In the genomic region with DNA sequence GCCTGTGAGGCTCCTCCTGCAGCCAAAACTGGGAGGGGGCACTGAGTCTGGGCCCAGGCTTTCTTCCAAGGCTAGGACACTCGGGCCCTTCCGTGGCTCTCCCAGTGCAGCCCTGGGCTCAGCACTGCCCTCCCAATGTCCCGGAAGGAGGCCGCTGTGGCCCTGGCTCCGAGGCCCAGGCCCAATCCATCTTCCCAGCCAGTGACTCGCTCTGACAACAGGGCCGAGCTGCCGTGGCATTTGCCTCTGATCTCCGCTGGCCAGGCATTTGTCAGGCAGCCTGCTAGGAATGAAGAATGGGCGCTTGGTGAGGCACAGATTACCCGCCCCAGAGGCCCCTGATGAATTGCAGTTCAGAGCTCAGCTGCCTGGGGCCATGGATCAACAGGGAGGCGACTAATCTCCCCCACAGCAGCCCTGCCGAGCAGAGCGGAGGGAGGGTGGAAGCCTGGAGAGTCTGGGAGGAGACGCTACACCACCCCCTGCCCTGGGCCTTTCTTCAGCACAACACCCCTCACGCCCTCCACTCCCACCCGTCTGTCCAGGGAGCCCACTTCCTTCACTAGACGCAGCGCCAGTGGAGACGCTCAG, we compare ENCODE assay signal across 8 cellular contexts. TPM values are rescaled to one million over a fixed set of nuclear protein-coding genes. Genes with fewer than 3 reads are reported as not detected.
A peak's percentile ranks its signal among the peaks of the same experiment; 100 is the strongest.
DNase-seq lines count a peak whose midpoint lies in the region; ATAC-seq and TF ChIP-seq lines count a peak whose summit lies in the region.

No MANE protein-coding gene starts in this region.

- no peaks in the 10 kb centered on the region for H3K27me3 ChIP-seq in upper lobe of left lung

- peaks cover 32 to 48% (median 44%) of the 10 kb centered on the region in 4 donors for H3K4me1 ChIP-seq in upper lobe of left lung

- H3K36me3 ChIP-seq in upper lobe of left lung, result no peaks in the 10 kb centered on the region

- TF ChIP-seq EP300 in upper lobe of left lung (IDR thresholded peaks at IDR 0.05), result no peak

- POLR2A ChIA-PET in WTC11 (lab: Charles Lee), result no interaction called here

- CTCF ChIA-PET in WTC11 (lab: Charles Lee), result interaction anchor here (0.6 to 13.0 kb wide), 15 partner anchors 8 to 678 kb away, joined by 3 to 336 read pairs (median 5); a partner anchor contains a TSS

- DNase-seq in activated T-cell treated with anti-CD3 and anti-CD28 coated beads, Interleukin-2, amount 50 U/mL, for 24 hours, result no peak
- no peak for DNase-seq in activated T-cell treated with anti-CD3 and anti-CD28 coated beads for 4 hours
- no peak for DNase-seq in WTC11 (ENCODE audit: low spot score)
- DNase-seq in iPS-NIHi11 (ENCODE audit: low spot score), result peak; percentile 42
- peak in 1 of 2 donors; percentile 79 for DNase-seq in upper lobe of left lung
- no peak for DNase-seq in pons (ENCODE audit: low spot score)
- no peak for DNase-seq in hippocampal formation (lab: John Stamatoyannopoulos, UW)

- H3K4me3 Mint-ChIP-seq in activated T-cell treated with anti-CD3 and anti-CD28 coated beads, Interleukin-2, amount 50 U/mL, for 24 hours, result no peak overlapping the region
- H3K4me3 Mint-ChIP-seq in WTC11, result no peak overlapping the region

- H3K4me1 Mint-ChIP-seq in activated T-cell treated with anti-CD3 and anti-CD28 coated beads, Interleukin-2, amount 50 U/mL, for 24 hours (ENCODE audit: low read depth), result peaks cover 48% of the 10 kb centered on the region
- peaks cover 50% of the 10 kb centered on the region for H3K4me1 Mint-ChIP-seq in WTC11

- ATAC-seq in WTC11 (peak; percentile 13), upper lobe of left lung (ENCODE audit: low FRiP score in 2 of 2) (peak in 1 of 2 donors; percentile 29), GM21528 (IDR thresholded peaks at IDR 0.05; ENCODE audit: low FRiP score, unreplicated experiment) (no peak)

- no peaks in the 10 kb centered on the region for H3K27me3 Mint-ChIP-seq in activated T-cell treated with anti-CD3 and anti-CD28 coated beads, Interleukin-2, amount 50 U/mL, for 24 hours
- peaks cover 5% of the 10 kb centered on the region; the same call in 1 of the 2 replicates for H3K27me3 Mint-ChIP-seq in WTC11 (ENCODE audit: low read depth)

- WGBS in upper lobe of left lung, 2 donors, result 82 to 91% methylated on average over 11 to 19 of the region's 20 CpGs

- TF ChIP-seq POLR2A in upper lobe of left lung (IDR thresholded peaks at IDR 0.05), result no peak

- H3K9me3 Mint-ChIP-seq in activated T-cell treated with anti-CD3 and anti-CD28 coated beads, Interleukin-2, amount 50 U/mL, for 24 hours, result no peaks in the 10 kb centered on the region
- no peaks in the 10 kb centered on the region for H3K9me3 Mint-ChIP-seq in WTC11

- TF ChIP-seq CTCF in WTC11 (IDR thresholded peaks at IDR 0.05), result no peak
- TF ChIP-seq CTCF in upper lobe of left lung (IDR thresholded peaks at IDR 0.05), result no peak

- no peaks in the 10 kb centered on the region for H3K36me3 Mint-ChIP-seq in activated T-cell treated with anti-CD3 and anti-CD28 coated beads, Interleukin-2, amount 50 U/mL, for 24 hours (ENCODE audit: low read depth)
- H3K36me3 Mint-ChIP-seq in WTC11, result no peaks in the 10 kb centered on the region

- H3K9me3 ChIP-seq in upper lobe of left lung, result no peaks in the 10 kb centered on the region

- H3K27ac Mint-ChIP-seq in activated T-cell treated with anti-CD3 and anti-CD28 coated beads, Interleukin-2, amount 50 U/mL, for 24 hours, result peak overlapping the region; percentile 96
- no peak overlapping the region for H3K27ac Mint-ChIP-seq in WTC11

- no peak overlapping the region for H3K4me3 ChIP-seq in upper lobe of left lung

- H3K27ac ChIP-seq in upper lobe of left lung, result peak overlapping the region in 3 of 4 donors; percentile 64 to 74 (median 70)

TF ChIP-seq in WTC11, 78 proteins besides CTCF, POLR2A, EP300 and RAD21:
- TF ChIP-seq CREM (CRISPR knock-in tag; IDR thresholded peaks at IDR 0.05), result no peak
- peak; percentile 87 for TF ChIP-seq ZNF423 (CRISPR knock-in tag; IDR thresholded peaks at IDR 0.05)
- TF ChIP-seq CREB1 (CRISPR knock-in tag; IDR thresholded peaks at IDR 0.05), result peak; percentile 28; the same call in 1 of the 2 replicates

RNA-seq across cellular contexts. Expression of a gene that starts 8.3 kb away (rescaled TPM):
- total RNA-seq in WTC11 (2021), result 1.4 to 2.1 TPM (median 1.6 TPM) in 3 replicates
- 1 to 10 TPM in 4 of 6 donors, under 1 TPM in 2; 0.15 to 4.5 (median 2.4) TPM for total RNA-seq in upper lobe of left lung

RNA-seq across cellular contexts. Expression of a gene that starts 19.2 kb away (rescaled TPM):
- total RNA-seq in WTC11 (2021) (0.25 to 0.90 TPM (median 0.82 TPM) in 3 replicates), upper lobe of left lung (1 to 10 TPM in 3 of 6 donors, under 1 TPM in 3; 0.30 to 3.1 (median 1.3) TPM)
